ENCODE assay signal across 16 cellular contexts in the genomic region with DNA sequence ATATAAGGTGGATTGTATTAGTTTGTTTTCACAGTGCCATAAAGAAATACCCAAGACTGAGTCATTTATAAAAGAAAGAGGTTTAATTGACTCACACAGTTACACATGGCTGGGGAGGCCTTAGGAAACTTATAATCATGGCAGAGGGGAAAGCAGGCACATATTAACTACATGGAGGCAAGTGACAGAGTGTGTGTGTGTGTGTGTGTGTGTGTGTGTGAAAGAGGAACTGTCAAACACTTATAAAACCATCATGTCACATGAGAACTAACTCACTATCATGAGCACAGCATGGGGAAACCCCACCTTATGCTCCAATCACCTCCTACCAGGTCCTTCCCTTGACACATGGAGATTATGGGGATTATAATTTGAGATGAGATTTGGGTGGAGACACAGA.
A peak's percentile ranks its signal among the peaks of the same experiment; 100 is the strongest.
DNase-seq lines count a peak whose midpoint lies in the region; ATAC-seq and TF ChIP-seq lines count a peak whose summit lies in the region.
"Had no signal": no experiment of that assay in that cellular context is flagged by ENCODE, and none has a peak within 500 bp of the region (broad histone marks: within the 10 kb centered on the region; RNA-seq: fewer than 3 reads in every experiment).

No MANE protein-coding gene starts in this region.

- H3K4me3 Mint-ChIP-seq in activated CD4-positive, alpha-beta T cell treated with anti-CD3 and anti-CD28 coated beads, Interleukin-2, amount 10 ng/mL, durations not matched to agents 24 days and 14 days = no peak overlapping the region
- H3K4me3 Mint-ChIP-seq: brain had no signal

- peak; percentile 54 for DNase-seq in activated CD4-positive, alpha-beta T cell treated with anti-CD3 and anti-CD28 coated beads, Interleukin-2, amount 10 ng/mL, durations not matched to agents 24 days and 14 days
- DNase-seq in activated CD4-positive, alpha-beta T cell treated with anti-CD3 and anti-CD28 coated beads, Interleukin-2, amount 50 U/mL, for 4 hours = no peak
- DNase-seq in OCI-M1 (lab: John Stamatoyannopoulos, UW) = peak; percentile 27
- DNase-seq in foreskin fibroblast = peak; percentile 16 to 40
- DNase-seq in stimulated activated CD8-positive, alpha-beta memory T cell treated with anti-CD3 and anti-CD28 coated beads, Interleukin-4, amount 100 ng/mL, for 48 hours = peak; percentile 53
- no peak for DNase-seq in adrenal gland
- DNase-seq in NCI-H1105 treated with DMSO at 0.1 percent for 48 hours (lab: John Stamatoyannopoulos, UW) = no peak
- DNase-seq: left ventricle myocardium superior; NCI-H1417; NCI-H2227 treated with DMSO at 0.1 percent for 48 hours; SJCRH30; spleen; stimulated activated naive CD4-positive, alpha-beta T cell; uterus had no signal

- no peak overlapping the region for H3K27ac ChIP-seq in adrenal gland
- H3K27ac ChIP-seq: SJCRH30, spleen, uterus had no signal

- H3K36me3 Mint-ChIP-seq in activated CD4-positive, alpha-beta T cell treated with anti-CD3 and anti-CD28 coated beads, Interleukin-2, amount 10 ng/mL, durations not matched to agents 24 days and 14 days (ENCODE audit: low read depth) = peaks cover 7% of the 10 kb centered on the region
- H3K36me3 Mint-ChIP-seq: brain had no signal

- no peaks in the 10 kb centered on the region for H3K27me3 Mint-ChIP-seq in activated CD4-positive, alpha-beta T cell treated with anti-CD3 and anti-CD28 coated beads, Interleukin-2, amount 10 ng/mL, durations not matched to agents 24 days and 14 days

- no peaks in the 10 kb centered on the region for H3K36me3 ChIP-seq in adrenal gland (replicated peaks in 1 of 2)
- H3K36me3 ChIP-seq: SJCRH30, spleen, uterus had no signal

- H3K27me3 ChIP-seq in adrenal gland = no peaks in the 10 kb centered on the region
- H3K27me3 ChIP-seq: SJCRH30, spleen, uterus had no signal

- TF ChIP-seq CTCF in foreskin fibroblast (IDR thresholded peaks at IDR 0.05; ENCODE audit: low read depth, low read length) (no peak), adrenal gland (IDR thresholded peaks at IDR 0.05) (no peak)

- peaks cover 17% of the 10 kb centered on the region for H3K9me3 Mint-ChIP-seq in activated CD4-positive, alpha-beta T cell treated with anti-CD3 and anti-CD28 coated beads, Interleukin-2, amount 10 ng/mL, durations not matched to agents 24 days and 14 days

- H3K4me1 ChIP-seq in adrenal gland (replicated peaks in 1 of 2) = no peaks in the 10 kb centered on the region
- H3K4me1 ChIP-seq: SJCRH30, spleen, uterus had no signal

- intact Hi-C loops in activated CD4-positive, alpha-beta T cell treated with anti-CD3 and anti-CD28 coated beads, Interleukin-2, amount 10 ng/mL, durations not matched to agents 24 days and 14 days (cut with micrococcal nuclease) = loop anchor here (2.0 to 5.0 kb wide), 5 partner anchors 36 to 191 kb away; a partner anchor contains a TSS
- intact Hi-C loops in adrenal gland (cut with DNase I) = no loop called here

- H3K4me3 ChIP-seq in foreskin fibroblast (ENCODE audit: low read depth in 1 of 2, low read length in 2 of 2) (no peak overlapping the region), adrenal gland (no peak overlapping the region)
- H3K4me3 ChIP-seq: SJCRH30, spleen, uterus had no signal

- H3K4me1 Mint-ChIP-seq in activated CD4-positive, alpha-beta T cell treated with anti-CD3 and anti-CD28 coated beads, Interleukin-2, amount 10 ng/mL, durations not matched to agents 24 days and 14 days = peaks cover 20% of the 10 kb centered on the region
- H3K4me1 Mint-ChIP-seq: brain had no signal

- no peak for ATAC-seq in HG03565 (IDR thresholded peaks at IDR 0.05; ENCODE audit: unreplicated experiment)
- ATAC-seq: left ventricle myocardium superior had no signal

- no peak for TF ChIP-seq POLR2A in adrenal gland (IDR thresholded peaks at IDR 0.05)

- H3K9me3 ChIP-seq in adrenal gland (replicated peaks in 1 of 3) = no peaks in the 10 kb centered on the region
- H3K9me3 ChIP-seq: SJCRH30, uterus had no signal

- H3K27ac Mint-ChIP-seq in activated CD4-positive, alpha-beta T cell treated with anti-CD3 and anti-CD28 coated beads, Interleukin-2, amount 10 ng/mL, durations not matched to agents 24 days and 14 days = peak overlapping the region; percentile 41
- H3K27ac Mint-ChIP-seq: brain had no signal

Comparison
In these comparisons a context has a peak if more than half of its experiments do, and no peak if none do; other contexts are left out.
1. DNase-seq: peak in activated CD4-positive, alpha-beta T cell treated with anti-CD3 and anti-CD28 coated beads, Interleukin-2, amount 10 ng/mL, durations not matched to agents 24 days and 14 days (single experiment), OCI-M1 (single experiment), foreskin fibroblast (2 of 2) and stimulated activated CD8-positive, alpha-beta memory T cell treated with anti-CD3 and anti-CD28 coated beads, Interleukin-4, amount 100 ng/mL, for 48 hours (single experiment); none in activated CD4-positive, alpha-beta T cell treated with anti-CD3 and anti-CD28 coated beads, Interleukin-2, amount 50 U/mL, for 4 hours (0 of 2), adrenal gland (0 of 7) and NCI-H1105 treated with DMSO at 0.1 percent for 48 hours (single experiment).